In genomic region chr5:142009886-142010285, GRCh38 we compare ENCODE assay signal across 25 cellular contexts. TPM values are rescaled to one million over a fixed set of nuclear protein-coding genes. Genes with fewer than 3 reads are reported as not detected.
DNase-seq lines count a peak whose midpoint lies in the region; ATAC-seq lines count a peak whose summit lies in the region.
"Had no signal": no experiment of that assay in that cellular context is flagged by ENCODE, and none has a peak within 500 bp of the region (broad histone marks: within the 10 kb centered on the region; RNA-seq: fewer than 3 reads in every experiment).

No MANE protein-coding gene starts in this region.

- H3K9me3 Mint-ChIP-seq in activated naive CD8-positive, alpha-beta T cell (ENCODE audit: low read depth) = no peaks in the 10 kb centered on the region
- no peaks in the 10 kb centered on the region for H3K9me3 Mint-ChIP-seq in activated naive CD8-positive, alpha-beta T cell treated with anti-CD3 and anti-CD28 coated beads, Interleukin-2, amount 50 U/mL, for 24 hours
- no peaks in the 10 kb centered on the region for H3K9me3 Mint-ChIP-seq in activated naive CD8-positive, alpha-beta T cell treated with anti-CD3 and anti-CD28 coated beads, Interleukin-2, amount 10 ng/mL, durations not matched to agents 7 days and 5 days
- H3K9me3 Mint-ChIP-seq: CD4-positive, CD25-positive, alpha-beta regulatory T cell; IgD-negative memory B cell had no signal

- no peaks in the 10 kb centered on the region for H3K27me3 Mint-ChIP-seq in activated naive CD8-positive, alpha-beta T cell
- H3K27me3 Mint-ChIP-seq in activated naive CD8-positive, alpha-beta T cell treated with anti-CD3 and anti-CD28 coated beads, Interleukin-2, amount 50 U/mL, for 24 hours = no peaks in the 10 kb centered on the region
- H3K27me3 Mint-ChIP-seq in activated naive CD8-positive, alpha-beta T cell treated with anti-CD3 and anti-CD28 coated beads, Interleukin-2, amount 10 ng/mL, durations not matched to agents 7 days and 5 days = no peaks in the 10 kb centered on the region
- H3K27me3 Mint-ChIP-seq: CD4-positive, CD25-positive, alpha-beta regulatory T cell; IgD-negative memory B cell had no signal

- POLR2A ChIA-PET in activated naive CD8-positive, alpha-beta T cell treated with anti-CD3 and anti-CD28 coated beads, Interleukin-2, amount 10 ng/mL, durations not matched to agents 7 days and 5 days (lab: Charles Lee) = interaction anchor here (0.6 to 1.5 kb wide), 2 partner anchors 41 to 288 kb away, joined by 3 to 6 read pairs; partner anchors contain the start of gene RNF14

- peaks cover 22% of the 10 kb centered on the region for H3K36me3 Mint-ChIP-seq in activated naive CD8-positive, alpha-beta T cell
- H3K36me3 Mint-ChIP-seq in activated naive CD8-positive, alpha-beta T cell treated with anti-CD3 and anti-CD28 coated beads, Interleukin-2, amount 50 U/mL, for 24 hours (ENCODE audit: low read depth) = peaks cover 46% of the 10 kb centered on the region
- peaks cover 32% of the 10 kb centered on the region for H3K36me3 Mint-ChIP-seq in activated naive CD8-positive, alpha-beta T cell treated with anti-CD3 and anti-CD28 coated beads, Interleukin-2, amount 10 ng/mL, durations not matched to agents 7 days and 5 days

- H3K27ac Mint-ChIP-seq in activated naive CD8-positive, alpha-beta T cell = peak overlapping the region; percentile 98
- H3K27ac Mint-ChIP-seq in activated naive CD8-positive, alpha-beta T cell treated with anti-CD3 and anti-CD28 coated beads, Interleukin-2, amount 50 U/mL, for 24 hours = no peak overlapping the region
- peak overlapping the region; percentile 65 for H3K27ac Mint-ChIP-seq in activated naive CD8-positive, alpha-beta T cell treated with anti-CD3 and anti-CD28 coated beads, Interleukin-2, amount 10 ng/mL, durations not matched to agents 7 days and 5 days
- H3K27ac Mint-ChIP-seq: IgD-negative memory B cell had no signal

- DNase-seq in activated CD8-positive, alpha-beta memory T cell treated with anti-CD3 and anti-CD28 coated beads for 24 hours = peak; percentile 52
- DNase-seq in activated CD8-positive, alpha-beta memory T cell treated with anti-CD3 and anti-CD28 coated beads, Interleukin-2, amount 50 U/mL, for 4 hours = no peak
- no peak for DNase-seq in activated naive CD8-positive, alpha-beta T cell treated with anti-CD3 and anti-CD28 coated beads, Interleukin-2, amount 50 U/mL, for 24 hours
- no peak for DNase-seq in activated naive CD8-positive, alpha-beta T cell treated with anti-CD3 and anti-CD28 coated beads, Interleukin-2, amount 10 ng/mL, durations not matched to agents 7 days and 5 days
- no peak for DNase-seq in stimulated activated CD4-positive, alpha-beta T cell treated with anti-CD3 and anti-CD28 coated beads, Interleukin-4, amount 100 ng/mL, for 24 hours
- DNase-seq in hypothalamus (lab: John Stamatoyannopoulos, UW) = no peak
- DNase-seq: CD4-positive, CD25-positive, alpha-beta regulatory T cell; COR-L47; DMS53; GM23248; H7; Karpas-422; NCI-H1092 treated with DMSO at 0.1 percent for 48 hours; NCI-H1436 treated with DMSO at 0.1 percent for 48 hours; NCI-H187 treated with DMSO at 0.1 percent for 48 hours; NCI-H524; NCI-H748 treated with DMSO at 0.1 percent for 48 hours; PC-3; SJCRH30 had no signal

- no peak overlapping the region for H3K4me3 Mint-ChIP-seq in activated naive CD8-positive, alpha-beta T cell
- H3K4me3 Mint-ChIP-seq in activated naive CD8-positive, alpha-beta T cell treated with anti-CD3 and anti-CD28 coated beads, Interleukin-2, amount 50 U/mL, for 24 hours = no peak overlapping the region
- H3K4me3 Mint-ChIP-seq in activated naive CD8-positive, alpha-beta T cell treated with anti-CD3 and anti-CD28 coated beads, Interleukin-2, amount 10 ng/mL, durations not matched to agents 7 days and 5 days = no peak overlapping the region

- no peak for ATAC-seq in activated naive CD8-positive, alpha-beta T cell treated with anti-CD3 and anti-CD28 coated beads, Interleukin-2, amount 50 U/mL, for 24 hours
- ATAC-seq in activated naive CD8-positive, alpha-beta T cell treated with anti-CD3 and anti-CD28 coated beads, Interleukin-2, amount 10 ng/mL, durations not matched to agents 7 days and 5 days (ENCODE audit: low read depth) = no peak
- ATAC-seq: PC-3, Right ventricle myocardium inferior had no signal

- H3K4me1 Mint-ChIP-seq in activated naive CD8-positive, alpha-beta T cell (ENCODE audit: low read depth) = peaks cover 83% of the 10 kb centered on the region
- H3K4me1 Mint-ChIP-seq in activated naive CD8-positive, alpha-beta T cell treated with anti-CD3 and anti-CD28 coated beads, Interleukin-2, amount 50 U/mL, for 24 hours = peaks cover 81% of the 10 kb centered on the region
- H3K4me1 Mint-ChIP-seq in activated naive CD8-positive, alpha-beta T cell treated with anti-CD3 and anti-CD28 coated beads, Interleukin-2, amount 10 ng/mL, durations not matched to agents 7 days and 5 days = peaks cover 72% of the 10 kb centered on the region

RNA-seq across cellular contexts. Expression of gene GNPDA1, which starts 2.9 kb away (rescaled TPM):
- total RNA-seq in activated naive CD8-positive, alpha-beta T cell treated with anti-CD3 and anti-CD28 coated beads, Interleukin-2, amount 10 ng/mL, durations not matched to agents 7 days and 5 days = 10 to 100 TPM; 38.2 to 40.5 TPM

RNA-seq across cellular contexts. Expression of gene RNF14, which starts 41.0 kb away (rescaled TPM):
- 10 to 100 TPM; 29.0 to 33.9 TPM for total RNA-seq in activated naive CD8-positive, alpha-beta T cell treated with anti-CD3 and anti-CD28 coated beads, Interleukin-2, amount 10 ng/mL, durations not matched to agents 7 days and 5 days

RNA-seq across cellular contexts. Expression of gene PCDH12, which starts 51.9 kb away (rescaled TPM):
- under 1 TPM; 0.09 to 0.14 TPM for total RNA-seq in activated naive CD8-positive, alpha-beta T cell treated with anti-CD3 and anti-CD28 coated beads, Interleukin-2, amount 10 ng/mL, durations not matched to agents 7 days and 5 days
- total RNA-seq: A172; CD4-positive, CD25-positive, alpha-beta regulatory T cell; Daoy; G401; GM23248 had no signal
